10 cellular contexts compared by ENCODE assay signal in the genomic region with DNA sequence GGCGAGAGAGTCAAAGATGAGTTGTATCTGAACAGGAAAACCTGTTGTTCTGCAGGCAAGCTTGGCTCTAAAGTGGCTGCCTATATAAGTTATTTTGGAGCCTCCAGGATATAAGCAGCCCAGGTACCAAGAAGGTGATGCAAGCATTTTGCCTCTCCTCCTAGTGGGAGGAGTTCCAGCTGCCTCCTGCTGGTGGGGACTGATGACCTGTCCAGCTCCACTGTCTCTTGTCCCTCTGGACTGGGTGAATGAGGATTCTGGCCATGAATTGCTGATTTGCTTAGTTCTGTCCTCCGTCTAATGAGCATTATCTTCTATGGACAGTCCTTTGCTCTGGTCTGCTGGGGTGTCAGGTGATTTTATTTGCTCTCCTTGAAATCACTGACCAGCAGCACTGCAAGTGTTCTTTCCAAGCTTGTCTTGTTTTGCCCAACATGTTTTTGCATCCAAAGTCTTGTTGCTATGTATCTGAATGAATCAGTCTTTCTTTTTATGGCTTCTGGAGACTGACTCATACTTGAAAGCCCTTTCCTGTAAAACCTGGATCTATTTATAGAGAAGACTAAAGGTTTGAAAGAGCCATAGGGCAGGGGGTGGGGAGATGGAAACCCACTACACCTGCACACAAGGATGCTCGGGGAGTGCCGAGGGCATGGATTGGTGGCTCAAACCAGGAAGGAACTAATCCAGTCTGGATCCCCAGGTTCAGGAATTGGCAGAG. TPM values are rescaled to one million over a fixed set of nuclear protein-coding genes. Genes with fewer than 3 reads are reported as not detected.
DNase-seq lines count a peak whose midpoint lies in the region; ATAC-seq and TF ChIP-seq lines count a peak whose summit lies in the region.
"Had no signal": no experiment of that assay in that cellular context is flagged by ENCODE, and none has a peak within 500 bp of the region (broad histone marks: within the 10 kb centered on the region; RNA-seq: fewer than 3 reads in every experiment).

No MANE protein-coding gene starts in this region.

- TF ChIP-seq CTCF in cardiac fibroblast (IDR thresholded peaks at IDR 0.05; ENCODE audit: low read depth, low read length): peak; percentile 26

- H3K4me3 ChIP-seq in cardiac fibroblast (replicated peaks in 1 of 2; ENCODE audit: low read depth in 2 of 2, low read length in 2 of 2): no peak overlapping the region

- DNase-seq in ACHN (peak; percentile 84), LoVo (ENCODE audit: low spot score) (peak; percentile 84), cardiac fibroblast (ENCODE audit: low read depth in 2 of 2) (peak; percentile 73 to 89), left lobe of liver (ENCODE audit: low spot score) (no peak), NCI-H2227 (lab: John Stamatoyannopoulos, UW; ENCODE audit: unreplicated experiment) (no peak), inferior parietal cortex (ENCODE audit: extremely low spot score) (no peak)
- DNase-seq: DMS79, NCI-H187 treated with DMSO at 0.1 percent for 48 hours had no signal

- peak; percentile 46 for ATAC-seq in left lobe of liver
- ATAC-seq in GM19455 (IDR thresholded peaks at IDR 0.05; ENCODE audit: unreplicated experiment): no peak
- ATAC-seq in GM19324 (IDR thresholded peaks at IDR 0.05; ENCODE audit: low FRiP score, unreplicated experiment): no peak

- in situ Hi-C loops in ACHN (cut with HindIII; ENCODE audit: low pct_ligation_motif_present, low pct_unique_long_range_greater_than_20kb, low sequenced_read_pairs): no loop called here

RNA-seq across cellular contexts. Expression of a gene that starts 40.6 kb away (rescaled TPM):
- 27.3 TPM for total RNA-seq in left lobe of liver

RNA-seq across cellular contexts. Expression of a gene that starts 42.4 kb away (rescaled TPM):
- 37.4 TPM for total RNA-seq in left lobe of liver

RNA-seq across cellular contexts. Expression of a gene that starts 42.5 kb away (rescaled TPM):
- total RNA-seq in left lobe of liver: 1.3 TPM

RNA-seq across cellular contexts. Expression of a gene that starts 53.4 kb away (rescaled TPM):
- total RNA-seq in left lobe of liver: not detected

Comparison
In these comparisons a context has a peak if more than half of its experiments do, and no peak if none do; other contexts are left out.
1. DNase-seq: peak in ACHN (single experiment), LoVo (single experiment) and cardiac fibroblast (2 of 2); none in left lobe of liver (single experiment), NCI-H2227 (single experiment) and inferior parietal cortex (single experiment).